12 cellular contexts compared by ENCODE assay signal in the genomic region with DNA sequence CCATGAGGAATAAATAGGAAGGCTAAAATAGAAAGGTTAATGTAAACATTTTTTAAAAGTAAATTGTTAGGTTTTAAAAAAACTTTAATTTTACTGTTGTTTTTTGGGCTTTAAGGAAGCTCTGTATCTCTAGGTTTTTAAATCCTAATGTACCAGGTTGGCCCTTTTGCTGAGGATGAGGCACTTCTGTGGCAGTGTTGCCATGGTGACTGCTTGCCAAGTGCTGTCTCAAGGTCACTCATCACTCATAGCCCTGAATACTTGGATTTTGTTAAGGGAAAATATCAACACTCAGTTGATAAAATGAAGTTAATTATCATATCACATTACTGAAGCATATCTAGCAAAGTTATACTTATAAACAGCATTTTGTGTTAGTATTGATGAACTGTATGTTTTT. TPM values are rescaled to one million over a fixed set of nuclear protein-coding genes. Genes with fewer than 3 reads are reported as not detected.
DNase-seq lines count a peak whose midpoint lies in the region; ATAC-seq and TF ChIP-seq lines count a peak whose summit lies in the region.
"Had no signal": no experiment of that assay in that cellular context is flagged by ENCODE, and none has a peak within 500 bp of the region (broad histone marks: within the 10 kb centered on the region; RNA-seq: fewer than 3 reads in every experiment).

No MANE protein-coding gene starts in this region.

- H3K4me1 Mint-ChIP-seq in activated B cell treated with CpG ODN at 0.5 μM for 24 hours = peaks cover 58% of the 10 kb centered on the region

- peaks cover 4% of the 10 kb centered on the region for H3K79me2 ChIP-seq in trophoblast cell (ENCODE audit: control insufficient read depth, insufficient read depth, low read length, poor library complexity)

- no peak overlapping the region for H3K23ac ChIP-seq in trophoblast cell (ENCODE audit: low read length)

- no peak overlapping the region for H2BK120ac ChIP-seq in trophoblast cell (ENCODE audit: insufficient read depth, low read length, poor library complexity)

- H3K4me3 ChIP-seq in trophoblast cell (ENCODE audit: low read depth, low read length) (no peak overlapping the region), H7 (ENCODE audit: insufficient read depth, low read depth, low read length) (no peak overlapping the region)
- H3K4me3 ChIP-seq: ascending aorta had no signal

- no peak overlapping the region for H3K4me3 Mint-ChIP-seq in activated B cell treated with CpG ODN at 0.5 μM for 24 hours
- H3K4me3 Mint-ChIP-seq: effector memory CD8-positive, alpha-beta T cell had no signal

- DNase-seq in left ventricle myocardium superior (no peak), cardiac septum (ENCODE audit: low spot score) (no peak), NCI-H1092 (lab: John Stamatoyannopoulos, UW) (peak; percentile 35), activated B cell treated with CpG ODN at 0.5 μM for 24 hours (no peak), trophoblast cell (no peak), H7 (no peak)
- DNase-seq: effector memory CD8-positive, alpha-beta T cell; stimulated activated CD4-positive, alpha-beta T cell treated with anti-CD3 and anti-CD28 coated beads, Interleukin-4, amount 100 ng/mL, for 1 hour had no signal

- H3K27ac ChIP-seq in trophoblast cell (ENCODE audit: low read depth, low read length) = no peak overlapping the region
- H3K27ac ChIP-seq: ascending aorta had no signal

- H3K27me3 Mint-ChIP-seq in activated B cell treated with CpG ODN at 0.5 μM for 24 hours = no peaks in the 10 kb centered on the region
- H3K27me3 Mint-ChIP-seq: effector memory CD8-positive, alpha-beta T cell; progenitor cell of endocrine pancreas had no signal

- H3K4me1 ChIP-seq in trophoblast cell (ENCODE audit: control insufficient read depth in 1 of 2, insufficient read depth in 2 of 2, low read length in 2 of 2) = no peaks in the 10 kb centered on the region

- no peak overlapping the region for H2BK12ac ChIP-seq in trophoblast cell (ENCODE audit: low read length)

- H3K79me1 ChIP-seq in trophoblast cell (ENCODE audit: low read length) = no peaks in the 10 kb centered on the region

- no peak overlapping the region for H3K14ac ChIP-seq in trophoblast cell (ENCODE audit: low read length)

- no peak overlapping the region for H2BK5ac ChIP-seq in trophoblast cell (ENCODE audit: low read depth, low read length, poor library complexity)

- intact Hi-C loops in left ventricle myocardium superior (cut with micrococcal nuclease) = no loop called here
- intact Hi-C loops in cardiac septum (cut with DNase I) = no loop called here
- intact Hi-C loops in activated B cell treated with CpG ODN at 0.5 μM for 24 hours (cut with micrococcal nuclease) = no loop called here

- H4K91ac ChIP-seq in trophoblast cell (ENCODE audit: low read depth, low read length) = no peak overlapping the region

- H3K9ac ChIP-seq in trophoblast cell (ENCODE audit: low read length) = no peak overlapping the region

- no peak for TF ChIP-seq CTCF in activated B cell treated with CpG ODN at 0.5 μM for 24 hours (IDR thresholded peaks at IDR 0.05)

- peak overlapping the region; percentile 64 for H3K4ac ChIP-seq in trophoblast cell (ENCODE audit: low read depth, low read length)

- ATAC-seq in left ventricle myocardium superior (peak; percentile 48), activated B cell treated with CpG ODN at 0.5 μM for 24 hours (ENCODE audit: low read depth) (no peak), HG03342 (IDR thresholded peaks at IDR 0.05; ENCODE audit: unreplicated experiment) (no peak), GM19467 (IDR thresholded peaks at IDR 0.05; ENCODE audit: unreplicated experiment) (no peak)
- ATAC-seq: effector memory CD8-positive, alpha-beta T cell had no signal

- H3K36me3 Mint-ChIP-seq in activated B cell treated with CpG ODN at 0.5 μM for 24 hours (ENCODE audit: low read depth) = peaks cover 47% of the 10 kb centered on the region

- no peak overlapping the region for H3K18ac ChIP-seq in trophoblast cell (ENCODE audit: low read length)

- no peaks in the 10 kb centered on the region for H3K27me3 ChIP-seq in trophoblast cell (ENCODE audit: insufficient read depth, low read length)
- H3K27me3 ChIP-seq in H7 (ENCODE audit: control insufficient read depth, insufficient read depth, low read length) = no peaks in the 10 kb centered on the region
- H3K27me3 ChIP-seq: ascending aorta had no signal

- no peaks in the 10 kb centered on the region for H3K9me3 ChIP-seq in trophoblast cell (ENCODE audit: insufficient read depth, low read depth, low read length)
- H3K9me3 ChIP-seq: ascending aorta had no signal

- CTCF ChIA-PET in activated B cell treated with CpG ODN at 0.5 μM for 24 hours (lab: Charles Lee) = no interaction called here

- H2AK5ac ChIP-seq in trophoblast cell (ENCODE audit: low read length) = no peak overlapping the region

- peak overlapping the region; percentile 53 for H3K27ac Mint-ChIP-seq in activated B cell treated with CpG ODN at 0.5 μM for 24 hours

- no peak overlapping the region for H4K8ac ChIP-seq in trophoblast cell (ENCODE audit: low read depth, low read length)

- POLR2A ChIA-PET in activated B cell treated with CpG ODN at 0.5 μM for 24 hours (lab: Charles Lee) = interaction anchor here (1.4 kb wide), 1 partner anchor 17 kb away, joined by 3 read pairs; no protein-coding TSS in a partner anchor

- peaks cover 2% of the 10 kb centered on the region for H3K9me3 Mint-ChIP-seq in activated B cell treated with CpG ODN at 0.5 μM for 24 hours
- H3K9me3 Mint-ChIP-seq: effector memory CD8-positive, alpha-beta T cell had no signal

- no peak overlapping the region for H3K4me2 ChIP-seq in trophoblast cell (ENCODE audit: low read length)

- H4K12ac ChIP-seq in trophoblast cell (ENCODE audit: low read depth, low read length) = no peak overlapping the region

- no peak overlapping the region for H2AFZ ChIP-seq in trophoblast cell (ENCODE audit: insufficient read depth, low read length, poor library complexity)

- peaks cover 0 to 7% of the 10 kb centered on the region in 2 experiments for H3K36me3 ChIP-seq in trophoblast cell (ENCODE audit: control insufficient read depth in 1 of 2, insufficient read depth in 2 of 2, low read length in 2 of 2)
- H3K36me3 ChIP-seq in H7 (replicated peaks; ENCODE audit: control insufficient read depth, insufficient read depth, low read length) = no peaks in the 10 kb centered on the region
- H3K36me3 ChIP-seq: ascending aorta had no signal

RNA-seq across cellular contexts. Expression of gene NCOA3, which starts 50.2 kb away (rescaled TPM):
- total RNA-seq in left ventricle myocardium superior = 23.3 TPM
- total RNA-seq in cardiac septum = 18.6 TPM
- 186 and 187 TPM in 2 replicates for total RNA-seq in activated B cell treated with CpG ODN at 0.5 μM for 24 hours
- 189 and 191 TPM in 2 replicates for polyA plus RNA-seq in trophoblast cell (2013)
- 10.1 and 12.8 TPM in 2 replicates for total RNA-seq in H7 (2014; rRNA removed; shearing (Covaris generic))
